25 cellular contexts compared by ENCODE assay signal in the genomic region with DNA sequence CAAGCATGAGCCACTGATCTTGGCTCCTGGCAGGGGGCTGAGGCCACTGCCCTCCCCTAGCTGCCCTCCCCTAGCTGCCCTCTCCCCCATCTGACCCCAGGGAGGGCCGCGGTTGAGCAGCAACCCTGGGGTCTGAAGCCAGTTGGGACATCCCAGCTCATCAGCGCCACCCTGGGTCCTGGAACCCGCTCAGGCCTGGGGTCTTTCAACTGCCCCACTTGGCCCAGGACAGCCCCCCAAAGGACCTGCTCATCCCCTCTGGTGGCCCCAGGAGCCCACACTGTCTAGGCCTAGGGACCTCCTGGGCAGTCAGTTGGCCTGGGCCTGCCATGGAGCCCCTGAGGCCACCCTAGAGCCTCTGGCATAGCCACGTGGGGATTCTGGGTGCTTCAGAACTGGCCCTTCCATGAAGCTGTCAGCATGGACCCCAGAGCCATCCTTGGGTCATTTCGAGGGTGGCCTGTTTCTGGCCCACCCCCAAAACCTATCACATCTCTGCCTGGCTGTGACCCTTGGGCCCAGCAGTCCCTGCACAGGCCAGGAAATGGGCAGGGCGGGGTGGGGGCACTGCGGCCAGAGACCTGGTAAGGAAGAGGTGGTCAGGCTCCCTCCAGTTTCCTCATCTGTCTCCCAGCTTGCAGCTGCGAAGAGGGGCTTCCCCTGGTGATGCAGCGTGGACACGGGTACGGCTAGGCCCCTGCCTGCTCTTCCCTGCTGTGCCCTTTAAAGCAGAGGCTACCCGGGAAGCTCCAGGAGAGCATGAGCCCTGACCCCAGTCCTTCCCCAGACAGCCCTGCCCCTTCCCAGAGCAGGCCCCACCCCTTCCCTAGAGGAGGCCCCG. TPM values are rescaled to one million over a fixed set of nuclear protein-coding genes. Genes with fewer than 3 reads are reported as not detected.
DNase-seq lines count a peak whose midpoint lies in the region; ATAC-seq, FAIRE-seq and TF ChIP-seq lines count a peak whose summit lies in the region.
"Had no signal": no experiment of that assay in that cellular context is flagged by ENCODE, and none has a peak within 500 bp of the region (broad histone marks: within the 10 kb centered on the region; RNA-seq: fewer than 3 reads in every experiment).

No MANE protein-coding gene starts in this region.

- no peak for TF ChIP-seq RAD21 in HepG2 (CRISPR knock-in tag; IDR thresholded peaks at IDR 0.05)

- TF ChIP-seq EP300 in HepG2 (IDR thresholded peaks at IDR 0.05; ENCODE audit: low read depth in 2 of 2, low read length in 2 of 2) (no peak), HepG2 (CRISPR knock-in tag; IDR thresholded peaks at IDR 0.05; ENCODE audit: borderline replicate concordance) (no peak)

- H3K9ac ChIP-seq in HepG2 (ENCODE audit: insufficient read depth, low read depth, low read length): no peak overlapping the region
- H3K9ac ChIP-seq: BLaER1 had no signal

- H3K4me1 ChIP-seq in right lobe of liver: no peaks in the 10 kb centered on the region
- no peaks in the 10 kb centered on the region for H3K4me1 ChIP-seq in HepG2 (ENCODE audit: insufficient read depth, low read length)
- no peaks in the 10 kb centered on the region for H3K4me1 ChIP-seq in lower lobe of right lung
- H3K4me1 ChIP-seq in upper lobe of right lung: no peaks in the 10 kb centered on the region
- H3K4me1 ChIP-seq: adrenal gland, esophagus muscularis mucosa had no signal

- no TSS peak for BruUV-seq in HepG2 (replicated peaks; lab: Mats Ljungman, UMichigan)

- H3K36me3 ChIP-seq in right lobe of liver (no peaks in the 10 kb centered on the region), HepG2 (replicated peaks in 1 of 2; ENCODE audit: control insufficient read depth in 1 of 2, insufficient read depth in 2 of 2, low read length in 2 of 2) (no peaks in the 10 kb centered on the region), lower lobe of right lung (no peaks in the 10 kb centered on the region), upper lobe of right lung (no peaks in the 10 kb centered on the region)
- H3K36me3 ChIP-seq: adrenal gland, BLaER1, esophagus muscularis mucosa had no signal

- ATAC-seq in right lobe of liver (no peak), HepG2 (no peak), lower lobe of right lung (no peak), upper lobe of right lung (no peak), GM19023 (IDR thresholded peaks at IDR 0.05; ENCODE audit: unreplicated experiment) (no peak)
- ATAC-seq: stimulated activated naive CD8-positive, alpha-beta T cell treated with anti-CD3 and anti-CD28 coated beads, Interleukin-15, Interleukin-2, amounts not matched to agents 100 U/mL and 50 U/mL, for 24 hours had no signal

- H3K27ac ChIP-seq in right lobe of liver (no peak overlapping the region), HepG2 (ENCODE audit: extremely low read length, insufficient read depth, low read length) (no peak overlapping the region), coronary artery (no peak overlapping the region), lower lobe of right lung (no peak overlapping the region), upper lobe of right lung (no peak overlapping the region)
- H3K27ac ChIP-seq: adrenal gland, BLaER1, esophagus muscularis mucosa, hepatocyte had no signal

- H3K27me3 ChIP-seq in right lobe of liver (no peaks in the 10 kb centered on the region), HepG2 (ENCODE audit: control insufficient read depth in 1 of 2, insufficient read depth in 2 of 2, low read length in 2 of 2) (peaks cover 8 to 54% of the 10 kb centered on the region in 2 experiments), lower lobe of right lung (ENCODE audit: low read depth) (peaks cover 18% of the 10 kb centered on the region), upper lobe of right lung (peaks cover 15% of the 10 kb centered on the region)
- H3K27me3 ChIP-seq: BLaER1, hepatocyte had no signal

- H4K20me1 ChIP-seq in HepG2 (ENCODE audit: insufficient read depth, low read length): no peaks in the 10 kb centered on the region
- H4K20me1 ChIP-seq: BLaER1 had no signal

- no peaks in the 10 kb centered on the region for H3K9me3 ChIP-seq in right lobe of liver
- H3K9me3 ChIP-seq in HepG2 (ENCODE audit: low read length): no peaks in the 10 kb centered on the region
- no peaks in the 10 kb centered on the region for H3K9me3 ChIP-seq in lower lobe of right lung
- no peaks in the 10 kb centered on the region for H3K9me3 ChIP-seq in upper lobe of right lung
- H3K9me3 ChIP-seq: adrenal gland, esophagus muscularis mucosa had no signal

- no peak for TF ChIP-seq POLR2A in right lobe of liver (IDR thresholded peaks at IDR 0.05)
- no peak for TF ChIP-seq POLR2A in HepG2 (IDR thresholded peaks at IDR 0.05; ENCODE audit: insufficient read depth in 1 of 2, low read depth in 2 of 2, low read length in 2 of 2)

- H3K79me2 ChIP-seq in HepG2 (ENCODE audit: insufficient read depth, low read length): no peaks in the 10 kb centered on the region
- H3K79me2 ChIP-seq: hepatocyte had no signal

- CTCF ChIA-PET in HepG2 (lab: Yijun Ruan, JAX; ENCODE audit: low intra/inter-chr PET ratio, low total read pairs): no interaction called here

- no peak overlapping the region for H2AFZ ChIP-seq in HepG2 (ENCODE audit: low read length)
- H2AFZ ChIP-seq: hepatocyte had no signal

- TF ChIP-seq CTCF in right lobe of liver (IDR thresholded peaks at IDR 0.05) (no peak), HepG2 (CRISPR knock-in tag; IDR thresholded peaks at IDR 0.05) (no peak), coronary artery (IDR thresholded peaks at IDR 0.05) (no peak), lower lobe of right lung (IDR thresholded peaks at IDR 0.05) (no peak), upper lobe of right lung (IDR thresholded peaks at IDR 0.05) (no peak)

- intact Hi-C loops in right lobe of liver (cut with DNase I) (no loop called here), HepG2 (cut with micrococcal nuclease; ENCODE audit: unreplicated experiment) (no loop called here), lower lobe of right lung (cut with DNase I) (no loop called here), upper lobe of right lung (cut with DNase I) (no loop called here)

- peak; percentile 7 to 39 (median 33) for DNase-seq in right lobe of liver
- DNase-seq in HepG2 (ENCODE audit: low spot score): no peak
- peak; percentile 54 for DNase-seq in coronary artery (ENCODE audit: low spot score)
- DNase-seq in lower lobe of right lung: peak; percentile 33
- DNase-seq in upper lobe of right lung: peak; percentile 37
- no peak for DNase-seq in HK-2 (ENCODE audit: unreplicated experiment)
- DNase-seq in HuH-7.5 (ENCODE audit: low spot score): no peak
- DNase-seq: activated B cell treated with CpG ODN at 0.5 μM for 24 hours; activated CD4-positive, alpha-beta memory T cell treated with anti-CD3 and anti-CD28 coated beads for 36 hours; effector memory CD4-positive, alpha-beta T cell; foreskin melanocyte; IMR-90; NCI-H1092; NCI-H187 treated with DMSO at 0.1 percent for 48 hours; NCI-H2227 treated with DMSO at 0.1 percent for 48 hours; occipital lobe; stimulated activated naive CD8-positive, alpha-beta T cell treated with anti-CD3 and anti-CD28 coated beads, Interleukin-15, Interleukin-2, amounts not matched to agents 100 U/mL and 50 U/mL, for 24 hours; T1000 had no signal

- no peak overlapping the region for H3K4me3 ChIP-seq in right lobe of liver
- H3K4me3 ChIP-seq in HepG2 (replicated peaks in 1 of 3; ENCODE audit: insufficient read depth in 1 of 3, low read depth in 2 of 3, low read length in 3 of 3): no peak overlapping the region
- no peak overlapping the region for H3K4me3 ChIP-seq in coronary artery
- no peak overlapping the region for H3K4me3 ChIP-seq in lower lobe of right lung
- no peak overlapping the region for H3K4me3 ChIP-seq in upper lobe of right lung
- H3K4me3 ChIP-seq: adrenal gland, BLaER1, esophagus muscularis mucosa, hepatocyte had no signal

- 66% methylated on average over 3 of the region's 14 CpGs for WGBS in right lobe of liver (ENCODE audit: insufficient coverage, low coverage, low lambda C conversion rate, missing lambda C conversion rate)
- 51% methylated on average over 4 of the region's 14 CpGs for WGBS in HepG2 (ENCODE audit: low lambda C conversion rate)

- in situ Hi-C loops in HepG2 (cut with HindIII; ENCODE audit: extremely low pct_ligation_motif_present, low pct_unique_long_range_greater_than_20kb): loop anchor here (5.0 kb wide), 1 partner anchor 115 kb away; no protein-coding TSS in a partner anchor

- no peak for FAIRE-seq in HepG2 (lab: Jason Lieb, UNC)
- FAIRE-seq: colon had no signal

- H3K4me2 ChIP-seq in HepG2 (ENCODE audit: low read depth, low read length): no peak overlapping the region
- H3K4me2 ChIP-seq: BLaER1, hepatocyte had no signal

- POLR2A ChIA-PET in HepG2 (lab: Yijun Ruan, JAX): no interaction called here

RNA-seq across cellular contexts. Expression of gene MUC2, which starts 37.9 kb away (rescaled TPM):
- total RNA-seq in right lobe of liver (under 1 TPM in 1 of 6 experiments, not detected in 5; 0.04 TPM), HepG2 (2016; rRNA removed; fragmentation: Illumina TruSeq; extraction: Trizol) (not detected in 2 replicates), lower lobe of right lung (not detected), upper lobe of right lung (not detected)
- total RNA-seq in HepG2 (2016; cell fraction: cytosol; rRNA removed; fragmentation: Illumina TruSeq; extraction: Trizol; ENCODE audit: low read depth): not detected in 2 replicates
- not detected in 2 replicates for total RNA-seq in HepG2 (2016; cell fraction: insoluble cytoplasmic fraction; rRNA removed; fragmentation: Illumina TruSeq; extraction: Trizol)
- total RNA-seq in HepG2 (2016; cell fraction: membrane; rRNA removed; fragmentation: Illumina TruSeq; extraction: Trizol): not detected in 2 replicates
- total RNA-seq in HepG2 (2016; cell fraction: nucleus; rRNA removed; fragmentation: Illumina TruSeq; extraction: Trizol): not detected in 2 replicates
- polyA plus RNA-seq in HepG2 (2011; rRNA removed): under 0.01 TPM in 1 of 2 replicates, not detected in the other
- polyA plus RNA-seq in HepG2 (2011; cell fraction: cytosol; rRNA removed): not detected in 2 replicates
- polyA plus RNA-seq in HepG2 (2011; cell fraction: nucleus; rRNA removed): under 0.01 and 0.02 TPM in 2 replicates
- polyA plus RNA-seq in HepG2 (2012): not detected in 2 replicates
- not detected in 2 replicates for polyA plus RNA-seq in HepG2 (2016; cell fraction: cytosol; fragmentation: Illumina TruSeq; extraction: Trizol; ENCODE audit: low read depth)
- polyA plus RNA-seq in HepG2 (2016; cell fraction: insoluble cytoplasmic fraction; fragmentation: Illumina TruSeq; extraction: Trizol; ENCODE audit: low read depth): not detected in 2 replicates
- polyA plus RNA-seq in HepG2 (2016; cell fraction: membrane; fragmentation: Illumina TruSeq; extraction: Trizol; ENCODE audit: low read depth): not detected in 2 replicates
- not detected in 2 replicates for polyA plus RNA-seq in HepG2 (2016; cell fraction: nucleus; fragmentation: Illumina TruSeq; extraction: Trizol; ENCODE audit: insufficient read depth, low read depth)
- polyA minus RNA-seq in HepG2 (2011; rRNA and poly(A)+ RNA removed; ENCODE audit: low replicate concordance): 0.22 TPM in 1 of 2 replicates, not detected in the other
- not detected in 2 replicates for polyA minus RNA-seq in HepG2 (2011; cell fraction: cytosol; rRNA and poly(A)+ RNA removed)
- polyA minus RNA-seq in HepG2 (2011; cell fraction: nucleus; rRNA and poly(A)+ RNA removed): not detected in 2 replicates
- total RNA-seq: activated B cell treated with CpG ODN at 0.5 μM for 24 hours; activated CD4-positive, alpha-beta memory T cell treated with anti-CD3 and anti-CD28 coated beads for 36 hours; IMR-90; occipital lobe; renal cortical epithelial cell had no signal
- polyA plus RNA-seq: IMR-90 had no signal

RNA-seq across cellular contexts. Expression of gene MUC5AC, which starts 45.2 kb away (rescaled TPM):
- total RNA-seq in right lobe of liver: not detected
- not detected in 2 replicates for total RNA-seq in HepG2 (2016; rRNA removed; fragmentation: Illumina TruSeq; extraction: Trizol)
- total RNA-seq in HepG2 (2016; cell fraction: cytosol; rRNA removed; fragmentation: Illumina TruSeq; extraction: Trizol; ENCODE audit: low read depth): not detected in 2 replicates
- total RNA-seq in HepG2 (2016; cell fraction: insoluble cytoplasmic fraction; rRNA removed; fragmentation: Illumina TruSeq; extraction: Trizol): not detected in 2 replicates
- not detected in 2 replicates for total RNA-seq in HepG2 (2016; cell fraction: membrane; rRNA removed; fragmentation: Illumina TruSeq; extraction: Trizol)
- total RNA-seq in HepG2 (2016; cell fraction: nucleus; rRNA removed; fragmentation: Illumina TruSeq; extraction: Trizol): not detected in 2 replicates
- polyA plus RNA-seq in HepG2 (2011; rRNA removed): under 0.01 TPM in 2 replicates
- under 0.01 TPM in 1 of 2 replicates, not detected in the other for polyA plus RNA-seq in HepG2 (2011; cell fraction: cytosol; rRNA removed)
- polyA plus RNA-seq in HepG2 (2011; cell fraction: nucleus; rRNA removed): 0.02 TPM in 2 replicates
- not detected in 2 replicates for polyA plus RNA-seq in HepG2 (2012)
- polyA plus RNA-seq in HepG2 (2016; cell fraction: cytosol; fragmentation: Illumina TruSeq; extraction: Trizol; ENCODE audit: low read depth): not detected in 2 replicates
- not detected in 2 replicates for polyA plus RNA-seq in HepG2 (2016; cell fraction: insoluble cytoplasmic fraction; fragmentation: Illumina TruSeq; extraction: Trizol; ENCODE audit: low read depth)
- not detected in 2 replicates for polyA plus RNA-seq in HepG2 (2016; cell fraction: membrane; fragmentation: Illumina TruSeq; extraction: Trizol; ENCODE audit: low read depth)
- polyA plus RNA-seq in HepG2 (2016; cell fraction: nucleus; fragmentation: Illumina TruSeq; extraction: Trizol; ENCODE audit: insufficient read depth, low read depth): 0.03 TPM in 1 of 2 replicates, not detected in the other
- polyA minus RNA-seq in HepG2 (2011; rRNA and poly(A)+ RNA removed; ENCODE audit: low replicate concordance): not detected in 2 replicates
- polyA minus RNA-seq in HepG2 (2011; cell fraction: cytosol; rRNA and poly(A)+ RNA removed): not detected in 2 replicates
- polyA minus RNA-seq in HepG2 (2011; cell fraction: nucleus; rRNA and poly(A)+ RNA removed): not detected in 2 replicates
- 0.35 TPM for total RNA-seq in lower lobe of right lung
- not detected for total RNA-seq in upper lobe of right lung
- total RNA-seq: activated B cell treated with CpG ODN at 0.5 μM for 24 hours; activated CD4-positive, alpha-beta memory T cell treated with anti-CD3 and anti-CD28 coated beads for 36 hours; IMR-90; occipital lobe; renal cortical epithelial cell had no signal

Comparison
In these comparisons a context has a peak if more than half of its experiments do, and no peak if none do; other contexts are left out.
1. DNase-seq: peak in right lobe of liver (3 of 3), coronary artery (single experiment), lower lobe of right lung (single experiment) and upper lobe of right lung (single experiment); none in HepG2 (single experiment), HK-2 (single experiment) and HuH-7.5 (single experiment).